22 cellular contexts compared by ENCODE assay signal in the genomic region with DNA sequence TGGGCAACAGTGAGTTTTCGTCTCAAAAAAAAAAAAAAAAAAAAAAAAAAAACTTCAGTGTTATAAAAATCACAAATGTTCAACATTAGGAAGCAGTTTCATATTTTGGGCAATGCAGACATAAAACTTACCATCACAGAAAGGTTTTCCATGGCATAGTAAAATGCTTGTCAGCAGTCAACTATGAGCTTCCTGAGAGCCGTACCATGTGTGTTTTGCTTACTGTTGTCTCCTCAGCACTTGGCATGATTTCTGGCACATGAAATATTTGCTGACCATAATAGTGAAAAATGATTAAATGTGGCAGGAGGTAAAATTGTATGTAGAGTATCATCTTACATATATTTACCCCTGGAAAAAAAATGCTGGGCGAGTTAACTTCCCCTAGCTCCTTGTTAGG.
"Had no signal": no experiment of that assay in that cellular context is flagged by ENCODE, and none has a peak within 500 bp of the region (broad histone marks: within the 10 kb centered on the region; RNA-seq: fewer than 3 reads in every experiment).

No MANE protein-coding gene starts in this region.

- H3K27ac ChIP-seq: coronary artery, dorsolateral prefrontal cortex, esophagus muscularis mucosa, foreskin keratinocyte, gastroesophageal sphincter, heart left ventricle, hepatocyte, left lung, lower lobe of right lung had no signal

- H3K4me1 ChIP-seq: esophagus muscularis mucosa, foreskin keratinocyte, gastroesophageal sphincter, heart left ventricle, left lung, lower lobe of right lung had no signal

- H3K27me3 ChIP-seq: dorsolateral prefrontal cortex, esophagus muscularis mucosa, foreskin keratinocyte, gastroesophageal sphincter, heart left ventricle, hepatocyte, left lung had no signal

- H3K9me3 ChIP-seq: esophagus muscularis mucosa, gastroesophageal sphincter, heart left ventricle, left lung, lower lobe of right lung, mucosa of descending colon had no signal

- DNase-seq: dermis blood vessel endothelial cell; dorsolateral prefrontal cortex; effector CD4-positive, alpha-beta T cell; effector memory CD4-positive, alpha-beta T cell; foreskin keratinocyte; heart left ventricle; left cardiac atrium; left lung; left ventricle myocardium superior; lower lobe of right lung; mesenchymal stem cell; mucosa of descending colon; naive B cell had no signal

- H3K36me3 ChIP-seq: esophagus muscularis mucosa, gastroesophageal sphincter, heart left ventricle, left lung, lower lobe of right lung had no signal

- FAIRE-seq: colon, endothelial cell of umbilical vein, frontal cortex, islet of Langerhans, keratinocyte had no signal

- H3K4me3 ChIP-seq: coronary artery, dorsolateral prefrontal cortex, esophagus muscularis mucosa, gastroesophageal sphincter, heart left ventricle, hepatocyte, left lung, lower lobe of right lung, mucosa of descending colon had no signal

- ATAC-seq: foreskin keratinocyte, gastroesophageal sphincter, heart left ventricle, left cardiac atrium, left lung, left ventricle myocardium superior, lower lobe of right lung, mucosa of descending colon had no signal
